2 cellular contexts compared by ENCODE assay signal in genomic region chr2:199690225-199690624, GRCh38.
TF ChIP-seq lines count a peak whose summit lies in the region.

No MANE protein-coding gene starts in this region.

TF ChIP-seq in GM23338, 12 proteins besides CTCF, POLR2A, EP300 and RAD21 (continued from another document):
- no peak for TF ChIP-seq ZNF462 (CRISPR knock-in tag; IDR thresholded peaks at IDR 0.05)
- TF ChIP-seq STAT1 (IDR thresholded peaks at IDR 0.05; ENCODE audit: unreplicated experiment): no peak
- no peak for TF ChIP-seq NANOG (IDR thresholded peaks at IDR 0.05; ENCODE audit: borderline replicate concordance)
- no peak for TF ChIP-seq REST (IDR thresholded peaks at IDR 0.05; ENCODE audit: unreplicated experiment)
- TF ChIP-seq ETS1 (IDR thresholded peaks at IDR 0.05): no peak
- TF ChIP-seq JUNB (IDR thresholded peaks at IDR 0.05; ENCODE audit: unreplicated experiment): no peak

TF ChIP-seq in WTC11, 78 proteins besides CTCF, POLR2A, EP300 and RAD21 (continued from another document):
- TF ChIP-seq ERG (CRISPR knock-in tag; IDR thresholded peaks at IDR 0.05): no peak
